In genomic region chr2:237965844-237966243, GRCh38 we compare ENCODE assay signal across 1 cellular context.
TF ChIP-seq lines count a peak whose summit lies in the region.
"Not testable (repeated sequence)": the region's sequence is repeated elsewhere in the genome, so short reads cannot be mapped to it uniquely, and the experiment has no call there.

No MANE protein-coding gene starts in this region.

TF ChIP-seq in HepG2, 621 proteins besides CTCF, POLR2A, EP300 and RAD21:
- peak; percentile 85 for TF ChIP-seq ZNF770 (CRISPR knock-in tag; IDR thresholded peaks at IDR 0.05)
- 0 out of 2 replicates have a peak, but pooled peaks have one; percentile 4 for TF ChIP-seq ZNF776 (CRISPR knock-in tag; IDR thresholded peaks at IDR 0.05)
- 0 out of 2 replicates have a peak, but pooled peaks have one; percentile 0 for TF ChIP-seq ZNF292 (CRISPR knock-in tag; IDR thresholded peaks at IDR 0.05; ENCODE audit: borderline replicate concordance, low read depth)
- not testable (repeated sequence) for TF ChIP-seq LCORL (IDR thresholded peaks at IDR 0.05)
- TF ChIP-seq LCORL (CRISPR knock-in tag; IDR thresholded peaks at IDR 0.05): 0 out of 2 replicates have a peak, but pooled peaks have one; percentile 2
- TF ChIP-seq HMGXB4 (CRISPR knock-in tag; IDR thresholded peaks at IDR 0.05; ENCODE audit: borderline replicate concordance in 1 of 2, low read depth in 1 of 2): 0 out of 4 replicates have a peak, but pooled peaks of 1 of the 2 experiments have one; percentile 2
- 0 out of 2 replicates have a peak, but pooled peaks have one; percentile 9 for TF ChIP-seq ZNF674 (CRISPR knock-in tag; IDR thresholded peaks at IDR 0.05; ENCODE audit: low read depth)
TF ChIP-seq in HepG2: peak in this region for 6; not testable (repeated sequence) for 615.
